8 cellular contexts compared by ENCODE assay signal in the genomic region with DNA sequence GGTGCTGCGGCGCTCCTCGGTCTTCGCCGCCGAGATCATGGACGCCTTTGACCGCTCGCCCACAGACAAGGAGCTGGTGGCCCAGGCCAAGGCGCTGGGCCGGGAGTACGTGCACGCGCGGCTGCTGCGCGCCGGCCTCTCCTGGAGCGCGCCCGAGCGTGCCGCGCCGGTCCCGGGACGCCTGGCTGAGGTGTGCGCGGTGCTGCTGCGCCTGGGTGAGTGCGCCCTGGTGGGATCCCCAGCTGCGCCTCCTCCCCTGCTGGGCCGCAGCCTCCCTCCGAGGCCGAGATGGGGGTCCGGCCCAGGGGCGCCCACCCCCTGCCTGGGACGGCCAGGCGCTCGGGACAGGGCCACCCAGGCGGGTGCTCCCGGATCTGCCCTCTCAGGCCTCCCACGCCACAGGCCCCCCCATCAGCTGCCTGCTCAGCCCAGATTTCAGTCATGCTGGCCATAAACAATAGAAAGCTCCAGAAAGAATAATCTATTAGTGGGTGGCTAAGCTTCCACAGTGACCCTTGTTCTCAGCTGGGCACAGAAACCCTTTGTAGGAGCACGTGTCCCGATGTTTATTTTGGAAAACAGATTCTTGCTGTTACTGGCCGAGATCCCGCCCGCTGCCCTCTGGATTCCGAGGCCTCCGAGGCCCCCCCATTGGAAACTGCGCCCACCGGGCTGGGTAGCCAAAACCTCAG. TPM values are rescaled to one million over a fixed set of nuclear protein-coding genes. Genes with fewer than 3 reads are reported as not detected.
DNase-seq lines count a peak whose midpoint lies in the region; ATAC-seq and TF ChIP-seq lines count a peak whose summit lies in the region.

No MANE protein-coding gene starts in this region.

- H2AFZ ChIP-seq in parathyroid adenoma: peak overlapping the region; percentile 88

- H3K4me1 ChIP-seq in ascending aorta: peaks cover 8 to 16% of the 10 kb centered on the region in 2 donors
- H3K4me1 ChIP-seq in right cardiac atrium (ENCODE audit: control insufficient read depth, insufficient read depth, low read length): no peaks in the 10 kb centered on the region
- H3K4me1 ChIP-seq in parathyroid adenoma: no peaks in the 10 kb centered on the region

- H3K4me2 ChIP-seq in parathyroid adenoma (ENCODE audit: low read length): peak overlapping the region; percentile 77

- H3K27ac ChIP-seq in ascending aorta (peak overlapping the region in 1 of 2 donors; percentile 64), right cardiac atrium (ENCODE audit: low read length) (no peak overlapping the region), parathyroid adenoma (no peak overlapping the region)

- TF ChIP-seq CTCF in AG09309 (IDR thresholded peaks at IDR 0.05; ENCODE audit: control insufficient read depth, insufficient read depth, low read depth, low read length, missing control alignments) (no peak), ascending aorta (IDR thresholded peaks at IDR 0.05) (no peak), parathyroid adenoma (IDR thresholded peaks at IDR 0.05) (no peak)

- H3K9me3 ChIP-seq in ascending aorta (peaks cover 10 to 19% of the 10 kb centered on the region in 2 donors), right cardiac atrium (ENCODE audit: control insufficient read depth, low read length) (no peaks in the 10 kb centered on the region), parathyroid adenoma (ENCODE audit: control insufficient read depth, low read length) (no peaks in the 10 kb centered on the region)

- no peak overlapping the region for H3K9ac ChIP-seq in parathyroid adenoma

- 8% methylated on average over 52 of the region's 52 CpGs for WGBS in right cardiac atrium

- peak overlapping the region; percentile 45 for H3K4me3 ChIP-seq in AG09309 (ENCODE audit: control insufficient read depth, low read depth, low read length)
- peak overlapping the region; percentile 62 to 82 for H3K4me3 ChIP-seq in ascending aorta
- peak overlapping the region; percentile 50 for H3K4me3 ChIP-seq in right cardiac atrium (ENCODE audit: low read length)
- H3K4me3 ChIP-seq in parathyroid adenoma (ENCODE audit: low read depth, low read length): peak overlapping the region; percentile 47

- H3K27me3 ChIP-seq in ascending aorta: no peaks in the 10 kb centered on the region
- H3K27me3 ChIP-seq in right cardiac atrium (ENCODE audit: control insufficient read depth, insufficient read depth): no peaks in the 10 kb centered on the region
- H3K27me3 ChIP-seq in parathyroid adenoma (ENCODE audit: control insufficient read depth, insufficient read depth, low read length): no peaks in the 10 kb centered on the region

- ATAC-seq in right cardiac atrium: peak; percentile 45 to 56
- no peak for ATAC-seq in GM21360 (IDR thresholded peaks at IDR 0.05; ENCODE audit: unreplicated experiment)
- ATAC-seq in HG03521 (IDR thresholded peaks at IDR 0.05; ENCODE audit: unreplicated experiment): no peak

- intact Hi-C loops in ascending aorta (cut with DNase I) (loop anchor here (2.0 kb wide), 1 partner anchor 51 kb away; a partner anchor contains a TSS), right cardiac atrium (cut with DNase I) (no loop called here)

- H3K79me2 ChIP-seq in parathyroid adenoma: no peaks in the 10 kb centered on the region

- peaks cover 3 to 4% of the 10 kb centered on the region in 2 donors for H3K36me3 ChIP-seq in ascending aorta
- H3K36me3 ChIP-seq in parathyroid adenoma (ENCODE audit: control insufficient read depth, insufficient read depth, low read length): no peaks in the 10 kb centered on the region

- DNase-seq in AG09309 (ENCODE audit: low read depth) (no peak), HPDE6-E6E7 (ENCODE audit: extremely low spot score) (peak; percentile 54), ascending aorta (ENCODE audit: low spot score in 2 of 2) (no peak), right cardiac atrium (peak in 2 of 3 donors; percentile 69 to 70), MV-4-11 (lab: John Stamatoyannopoulos, UW) (no peak)

RNA-seq across cellular contexts. Expression of a gene that starts 1.1 kb away (rescaled TPM):
- total RNA-seq in ascending aorta (35.4 TPM), right cardiac atrium (10 to 100 TPM in 1 of 4 donors, 1 to 10 TPM in 3; 2.8 to 15.0 (median 3.9) TPM)
- polyA plus RNA-seq in right cardiac atrium: 3.5 TPM

RNA-seq across cellular contexts. Expression of a gene that starts 51.3 kb away (rescaled TPM):
- total RNA-seq in ascending aorta: 259 TPM
- total RNA-seq in right cardiac atrium: 100 to 1,000 TPM in 1 of 4 donors, 10 to 100 TPM in 3; 84.7 to 112 (median 95.3) TPM
- polyA plus RNA-seq in right cardiac atrium: 116 TPM

Comparison
In these comparisons a context has a peak if more than half of its experiments do, and no peak if none do; other contexts are left out.
1. DNase-seq: peak in HPDE6-E6E7 (single experiment) and right cardiac atrium (2 of 3); none in AG09309 (single experiment), ascending aorta (0 of 2) and MV-4-11 (single experiment).
2. ATAC-seq: peak in right cardiac atrium (2 of 2); none in GM21360 (single experiment) and HG03521 (single experiment).
3. Peak in every context shown above with its lines, with median percentiles within 50 percentile points of each other: H3K4me3 ChIP-seq.